Comparison of ENCODE assay signal across 8 cellular contexts in genomic region chr2:60565472-60565871, GRCh38. TPM values are rescaled to one million over a fixed set of nuclear protein-coding genes. Genes with fewer than 3 reads are reported as not detected.
DNase-seq lines count a peak whose midpoint lies in the region; TF ChIP-seq lines count a peak whose summit lies in the region.

No MANE protein-coding gene starts in this region.

- no peak overlapping the region for H3K4me2 ChIP-seq in MM.1S (ENCODE audit: low read depth, low read length)

- no peak overlapping the region for H3K4me3 ChIP-seq in MM.1S (ENCODE audit: low read length)
- H3K4me3 ChIP-seq in CD4-positive, alpha-beta memory T cell (ENCODE audit: low read length in 2 of 2): no peak overlapping the region

- no peaks in the 10 kb centered on the region for H3K79me2 ChIP-seq in MM.1S (ENCODE audit: low read length)

- peak; percentile 60 for DNase-seq in SIG-M5 treated with dmso at 0.1 percent for 504 hours (lab: John Stamatoyannopoulos, UW; ENCODE audit: unreplicated experiment)
- no peak for DNase-seq in SIG-M5 (lab: John Stamatoyannopoulos, UW)
- DNase-seq in MM.1S: peak; percentile 62
- DNase-seq in astrocyte of the hippocampus (ENCODE audit: low read depth, low spot score): peak; percentile 41
- peak; percentile 27 for DNase-seq in renal cortical epithelial cell (ENCODE audit: low read depth)
- no peak for DNase-seq in activated CD4-positive, alpha-beta T cell treated with anti-CD3 and anti-CD28 coated beads, Interleukin-2, amount 50 U/mL, for 48 hours
- no peak for DNase-seq in T-helper 9 cell
- DNase-seq in CD4-positive, alpha-beta memory T cell: no peak

- no peaks in the 10 kb centered on the region for H3K36me3 Mint-ChIP-seq in CD4-positive, alpha-beta memory T cell

- peaks cover 6% of the 10 kb centered on the region; the same call in 1 of the 2 replicates for H3K4me1 ChIP-seq in MM.1S (ENCODE audit: low read length)
- H3K4me1 ChIP-seq in CD4-positive, alpha-beta memory T cell (ENCODE audit: insufficient read depth, low read length): peaks cover 7% of the 10 kb centered on the region

- H4K20me1 ChIP-seq in MM.1S (ENCODE audit: insufficient read depth, low read length): no peaks in the 10 kb centered on the region

- POLR2A ChIA-PET in CD4-positive, alpha-beta memory T cell (lab: Charles Lee; ENCODE audit: partially characterized antibody): no interaction called here

- H3K9me3 Mint-ChIP-seq in CD4-positive, alpha-beta memory T cell: peaks cover 0 to 3% (median 0%) of the 10 kb centered on the region in 8 donors

- no peaks in the 10 kb centered on the region for H3K36me3 ChIP-seq in MM.1S (replicated peaks; ENCODE audit: insufficient read depth, low read length)
- H3K36me3 ChIP-seq in CD4-positive, alpha-beta memory T cell (ENCODE audit: insufficient read depth, low read length): no peaks in the 10 kb centered on the region

- H3F3A ChIP-seq in MM.1S (ENCODE audit: insufficient read depth, low read length): no peaks in the 10 kb centered on the region

- H3K27me3 ChIP-seq in MM.1S (replicated peaks; ENCODE audit: insufficient read depth, low read length): 0 out of 2 replicates have a peak, but pooled peaks cover 7% of the 10 kb centered on the region
- H3K27me3 ChIP-seq in CD4-positive, alpha-beta memory T cell (ENCODE audit: insufficient read depth, low read length): peaks cover 34% of the 10 kb centered on the region

- peaks cover 21 to 49% of the 10 kb centered on the region in 2 donors for H3K27me3 Mint-ChIP-seq in CD4-positive, alpha-beta memory T cell

- no peak overlapping the region for H3K9ac ChIP-seq in MM.1S (ENCODE audit: low read length)

- no peak overlapping the region for H2AFZ ChIP-seq in MM.1S (ENCODE audit: low read length)

- H3K4me1 Mint-ChIP-seq in CD4-positive, alpha-beta memory T cell: peaks cover 0 to 5% (median under 1%) of the 10 kb centered on the region in 4 donors

- H3K9me2 ChIP-seq in MM.1S (replicated peaks; ENCODE audit: insufficient read depth, low read length): no peaks in the 10 kb centered on the region

- intact Hi-C loops in CD4-positive, alpha-beta memory T cell (cut with micrococcal nuclease): no loop called here

- TF ChIP-seq CTCF in MM.1S (IDR thresholded peaks at IDR 0.05; ENCODE audit: low read length): peak; percentile 43

- no peak overlapping the region for H3K4me3 Mint-ChIP-seq in CD4-positive, alpha-beta memory T cell

- H3K9me3 ChIP-seq in MM.1S (replicated peaks; ENCODE audit: insufficient read depth, low read length): no peaks in the 10 kb centered on the region
- no peaks in the 10 kb centered on the region for H3K9me3 ChIP-seq in CD4-positive, alpha-beta memory T cell (ENCODE audit: control insufficient read depth in 1 of 2, low read length in 2 of 2)

- CTCF ChIA-PET in CD4-positive, alpha-beta memory T cell (lab: Charles Lee; ENCODE audit: partially characterized antibody): interaction anchor here (2.4 kb wide), 1 partner anchor 17 kb away, joined by 6 read pairs; no protein-coding TSS in a partner anchor

- H3K27ac Mint-ChIP-seq in CD4-positive, alpha-beta memory T cell: no peak overlapping the region

- H3K27ac ChIP-seq in MM.1S (ENCODE audit: low read length): no peak overlapping the region
- H3K27ac ChIP-seq in CD4-positive, alpha-beta memory T cell (ENCODE audit: low read depth, low read length): no peak overlapping the region

RNA-seq across cellular contexts. Expression of gene BCL11A, which starts 12.0 kb away (rescaled TPM):
- total RNA-seq in renal cortical epithelial cell: 0.80 and 1.0 TPM in 2 replicates
- under 1 TPM in 1 of 2 experiments, not detected in 1; 0.12 TPM for total RNA-seq in CD4-positive, alpha-beta memory T cell
- polyA plus RNA-seq in CD4-positive, alpha-beta memory T cell: 1 to 10 TPM in 1 of 2 donors, not detected in 1; 1.6 TPM

Comparison
In these comparisons a context has a peak if more than half of its experiments do, and no peak if none do; other contexts are left out.
1. DNase-seq: peak in SIG-M5 treated with dmso at 0.1 percent for 504 hours (single experiment), MM.1S (single experiment), astrocyte of the hippocampus (single experiment) and renal cortical epithelial cell (single experiment); none in SIG-M5 (single experiment), activated CD4-positive, alpha-beta T cell treated with anti-CD3 and anti-CD28 coated beads, Interleukin-2, amount 50 U/mL, for 48 hours (0 of 2), T-helper 9 cell (single experiment) and CD4-positive, alpha-beta memory T cell (0 of 5).